21 cellular contexts compared by ENCODE assay signal in the genomic region with DNA sequence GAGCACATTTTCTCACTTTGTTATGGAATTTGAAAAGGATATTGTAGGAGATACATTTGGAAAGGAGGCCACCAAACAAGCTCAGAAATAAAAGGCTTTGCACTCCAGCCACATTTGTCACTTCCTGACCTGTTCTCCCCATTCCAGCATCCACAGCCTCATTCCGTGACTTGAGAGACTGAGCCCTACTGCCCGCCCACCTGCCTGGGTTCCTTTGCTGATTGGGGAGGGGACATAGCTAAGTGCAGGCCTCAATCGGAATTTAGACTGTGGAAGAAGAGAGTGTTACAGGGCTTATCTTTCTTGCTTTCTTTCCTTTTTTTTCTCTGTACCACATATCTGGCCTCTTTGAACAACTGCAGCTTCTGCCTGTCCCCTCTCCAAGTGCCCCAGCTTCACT.
DNase-seq lines count a peak whose midpoint lies in the region; ATAC-seq and TF ChIP-seq lines count a peak whose summit lies in the region.
"Had no signal": no experiment of that assay in that cellular context is flagged by ENCODE, and none has a peak within 500 bp of the region (broad histone marks: within the 10 kb centered on the region; RNA-seq: fewer than 3 reads in every experiment).

No MANE protein-coding gene starts in this region.

- H2BK120ac ChIP-seq in mesendoderm (ENCODE audit: low read depth, low read length), result no peak overlapping the region

- H3K27ac Mint-ChIP-seq in endodermal cell (no peak overlapping the region), immature natural killer cell (no peak overlapping the region)
- H3K27ac Mint-ChIP-seq: CD4-positive, alpha-beta T cell had no signal

- H3K79me2 ChIP-seq in Karpas-422 (ENCODE audit: low read length) (no peaks in the 10 kb centered on the region), mesendoderm (ENCODE audit: control insufficient read depth, insufficient read depth, low read length) (no peaks in the 10 kb centered on the region)

- no peak overlapping the region for H2BK5ac ChIP-seq in mesendoderm (ENCODE audit: low read length)

- ATAC-seq in HG03039 (IDR thresholded peaks at IDR 0.05; ENCODE audit: unreplicated experiment), result no peak
- ATAC-seq in GM19328 (IDR thresholded peaks at IDR 0.05; ENCODE audit: unreplicated experiment), result no peak
- ATAC-seq: K562 had no signal

- no peak for TF ChIP-seq CTCF in endodermal cell (conservative IDR thresholded peaks at IDR 0.05)

- no peak overlapping the region for H2BK15ac ChIP-seq in mesendoderm (replicated peaks; ENCODE audit: low read depth)

- no peak overlapping the region for H2AK5ac ChIP-seq in mesendoderm (ENCODE audit: low read length)

- no peak overlapping the region for H4K5ac ChIP-seq in mesendoderm (ENCODE audit: low read length)

- H3K4me3 Mint-ChIP-seq in endodermal cell (no peak overlapping the region), immature natural killer cell (no peak overlapping the region)
- H3K4me3 Mint-ChIP-seq: CD4-positive, alpha-beta T cell had no signal

- no peak overlapping the region for H3K23ac ChIP-seq in mesendoderm (ENCODE audit: low read length)

- peak; percentile 20 for DNase-seq in Karpas-422
- DNase-seq in endodermal cell, result peak; percentile 65
- DNase-seq in mesendoderm, result peak; percentile 40
- no peak for DNase-seq in immature natural killer cell
- no peak for DNase-seq in NCI-H524 (lab: John Stamatoyannopoulos, UW)
- DNase-seq: CD4-positive, alpha-beta T cell; COR-L47; DMS 273 treated with DMSO at 0.1 percent for 48 hours; NCI-H1092; NCI-H1436; NCI-H1930; NCI-H510A treated with DMSO at 0.1 percent for 48 hours; NCI-H774; NK-92 treated with Interleukin-12 subunit alpha and Interleukin-12 subunit beta, amount 100 ng/mL, for 24 hours; Peyer's patch; SJCRH30 had no signal

- H3K4me3 ChIP-seq in Karpas-422 (ENCODE audit: low read length), result no peak overlapping the region
- no peak overlapping the region for H3K4me3 ChIP-seq in endodermal cell (ENCODE audit: low read length)
- H3K4me3 ChIP-seq in mesendoderm (ENCODE audit: low read length), result no peak overlapping the region
- H3K4me3 ChIP-seq: BLaER1, HAP-1, K562, Peyer's patch, SJCRH30 had no signal

- no peak overlapping the region for H3K18ac ChIP-seq in mesendoderm (ENCODE audit: low read length)

- H3K9me2 ChIP-seq in Karpas-422 (replicated peaks; ENCODE audit: insufficient read depth, low read length), result no peaks in the 10 kb centered on the region

- H3K9me3 Mint-ChIP-seq in endodermal cell (peaks cover 7% of the 10 kb centered on the region), immature natural killer cell (peaks cover 0 to 2% (median under 1%) of the 10 kb centered on the region in 6 donors)

- H3K4me1 Mint-ChIP-seq in endodermal cell (peaks cover 20% of the 10 kb centered on the region), immature natural killer cell (no peaks in the 10 kb centered on the region)

- H3K27me3 Mint-ChIP-seq in endodermal cell (ENCODE audit: insufficient read depth) (no peaks in the 10 kb centered on the region), immature natural killer cell (ENCODE audit: low read depth in 3 of 3) (peaks cover 3 to 4% (median 4%) of the 10 kb centered on the region in 3 donors)

- H3K4me1 ChIP-seq in Karpas-422 (ENCODE audit: low read length), result no peaks in the 10 kb centered on the region
- H3K4me1 ChIP-seq in endodermal cell (ENCODE audit: control insufficient read depth, insufficient read depth, low read length), result peaks cover 3% of the 10 kb centered on the region
- peaks cover 5% of the 10 kb centered on the region for H3K4me1 ChIP-seq in mesendoderm (ENCODE audit: control insufficient read depth, low read depth, low read length)
- H3K4me1 ChIP-seq: BLaER1, HAP-1, Peyer's patch, SJCRH30 had no signal

- H3K9me3 ChIP-seq in Karpas-422 (ENCODE audit: low read length) (0 out of 2 replicates have a peak, but pooled peaks cover 3% of the 10 kb centered on the region), endodermal cell (ENCODE audit: control insufficient read depth, low read length) (peaks cover 5% of the 10 kb centered on the region)
- H3K9me3 ChIP-seq: HAP-1, Peyer's patch, SJCRH30 had no signal

- H2AFZ ChIP-seq in Karpas-422 (ENCODE audit: low read length), result no peak overlapping the region

- H3K56ac ChIP-seq in mesendoderm (ENCODE audit: low read length), result peak overlapping the region; percentile 0

- H3K36me3 Mint-ChIP-seq in endodermal cell (ENCODE audit: low read depth) (no peaks in the 10 kb centered on the region), immature natural killer cell (no peaks in the 10 kb centered on the region)

- no peaks in the 10 kb centered on the region for H4K20me1 ChIP-seq in Karpas-422 (ENCODE audit: insufficient read depth, low read depth, low read length)
- H4K20me1 ChIP-seq: BLaER1 had no signal

- no peak overlapping the region for H3K4ac ChIP-seq in mesendoderm (ENCODE audit: low read depth, low read length)

- H3K27ac ChIP-seq in Karpas-422 (ENCODE audit: low read length) (no peak overlapping the region), endodermal cell (ENCODE audit: low read depth, low read length) (no peak overlapping the region), mesendoderm (ENCODE audit: low read depth, low read length) (no peak overlapping the region)
- H3K27ac ChIP-seq: BLaER1, Peyer's patch, SJCRH30 had no signal

- H3K9ac ChIP-seq in Karpas-422 (ENCODE audit: low read length) (no peak overlapping the region), endodermal cell (ENCODE audit: extremely low read depth, low read length, poor library complexity, severe bottlenecking) (no peak overlapping the region), mesendoderm (ENCODE audit: low read length) (no peak overlapping the region)
- H3K9ac ChIP-seq: BLaER1 had no signal

- H4K8ac ChIP-seq in mesendoderm (ENCODE audit: low read depth, low read length), result no peak overlapping the region

- no peak overlapping the region for H3K4me2 ChIP-seq in Karpas-422 (ENCODE audit: low read depth, low read length, poor library complexity, severe bottlenecking)
- no peak overlapping the region for H3K4me2 ChIP-seq in mesendoderm (ENCODE audit: low read length)
- H3K4me2 ChIP-seq: BLaER1 had no signal

- H3K36me3 ChIP-seq in Karpas-422 (ENCODE audit: insufficient read depth, low read length), result no peaks in the 10 kb centered on the region
- no peaks in the 10 kb centered on the region for H3K36me3 ChIP-seq in endodermal cell (ENCODE audit: control insufficient read depth, insufficient read depth, low read length)
- no peaks in the 10 kb centered on the region for H3K36me3 ChIP-seq in mesendoderm (ENCODE audit: control insufficient read depth, insufficient read depth, low read length)
- H3K36me3 ChIP-seq: BLaER1, HAP-1, Peyer's patch, SJCRH30 had no signal

- 87% methylated on average over 3 of the region's 3 CpGs; no CpG with 5 or more reads in 1 of the 2 experiments for WGBS in endodermal cell (ENCODE audit: insufficient coverage in 1 of 2, insufficient read length in 1 of 2), 2 experiments
- no CpG with 5 or more reads among the region's 3 CpGs for WGBS in mesendoderm (ENCODE audit: extremely low coverage, insufficient coverage, low lambda C conversion rate)

- no peaks in the 10 kb centered on the region for H3K79me1 ChIP-seq in mesendoderm (ENCODE audit: low read length)

- H3K27me3 ChIP-seq in Karpas-422 (ENCODE audit: low read length) (no peaks in the 10 kb centered on the region), endodermal cell (ENCODE audit: control insufficient read depth, insufficient read depth, low read length, poor library complexity, severe bottlenecking) (no peaks in the 10 kb centered on the region), mesendoderm (ENCODE audit: insufficient read depth, low read length, poor library complexity) (no peaks in the 10 kb centered on the region)
- H3K27me3 ChIP-seq: BLaER1, Peyer's patch, SJCRH30 had no signal

Comparison
In these comparisons a context has a peak if more than half of its experiments do, and no peak if none do; other contexts are left out.
1. DNase-seq: peak in Karpas-422 (single experiment), endodermal cell (single experiment) and mesendoderm (single experiment); none in immature natural killer cell (0 of 3) and NCI-H524 (0 of 2).